1 cellular context compared by ENCODE assay signal in genomic region chr6:109687271-109687721, GRCh38.
A peak's percentile ranks its signal among the peaks of the same experiment; 100 is the strongest.
TF ChIP-seq lines count a peak whose summit lies in the region.

No MANE protein-coding gene starts in this region.

TF ChIP-seq in HCT116, 20 proteins besides CTCF, POLR2A, EP300 and RAD21:
- TF ChIP-seq REST (IDR thresholded peaks at IDR 0.05; ENCODE audit: low read depth) (no peak), CEBPB (IDR thresholded peaks at IDR 0.05; ENCODE audit: low read depth) (peak; percentile 70), SRF (IDR thresholded peaks at IDR 0.05; ENCODE audit: low read depth) (no peak), YY1 (IDR thresholded peaks at IDR 0.05; ENCODE audit: extremely low read depth, insufficient replicate concordance, low read depth, low read length) (no peak), FOSL1 (IDR thresholded peaks at IDR 0.05; ENCODE audit: low read depth) (peak; percentile 25; the same call in 1 of the 2 replicates), SIN3A (IDR thresholded peaks at IDR 0.05; ENCODE audit: low read depth) (no peak), MAX (IDR thresholded peaks at IDR 0.05) (no peak), ATF3 (IDR thresholded peaks at IDR 0.05) (no peak), TCF7L2 (IDR thresholded peaks at IDR 0.05; ENCODE audit: borderline replicate concordance, extremely low read depth, insufficient read depth, insufficient read length) (no peak), ELF1 (IDR thresholded peaks at IDR 0.05; ENCODE audit: borderline replicate concordance, low read depth) (no peak), CBX3 (IDR thresholded peaks at IDR 0.05; ENCODE audit: low read depth) (peak; percentile 19; the same call in 1 of the 2 replicates), POLR2AphosphoS5 (IDR thresholded peaks at IDR 0.05; ENCODE audit: low read depth, low read length) (no peak), SP1 (IDR thresholded peaks at IDR 0.05; ENCODE audit: low read depth) (0 out of 2 replicates have a peak, but pooled peaks have one; percentile 34), ZNF274 (IDR thresholded peaks at IDR 0.05; ENCODE audit: low read depth, low read length) (no peak), EGR1 (IDR thresholded peaks at IDR 0.05; ENCODE audit: low read depth) (peak; percentile 66), JUND (IDR thresholded peaks at IDR 0.05) (no peak; the same call in 1 of the 2 replicates), ZFX (IDR thresholded peaks at IDR 0.05) (no peak), EZH2 (IDR thresholded peaks at IDR 0.05) (no peak), EZH2phosphoT487 (IDR thresholded peaks at IDR 0.05; ENCODE audit: borderline replicate concordance) (no peak)
- TF ChIP-seq, protein P1, sequence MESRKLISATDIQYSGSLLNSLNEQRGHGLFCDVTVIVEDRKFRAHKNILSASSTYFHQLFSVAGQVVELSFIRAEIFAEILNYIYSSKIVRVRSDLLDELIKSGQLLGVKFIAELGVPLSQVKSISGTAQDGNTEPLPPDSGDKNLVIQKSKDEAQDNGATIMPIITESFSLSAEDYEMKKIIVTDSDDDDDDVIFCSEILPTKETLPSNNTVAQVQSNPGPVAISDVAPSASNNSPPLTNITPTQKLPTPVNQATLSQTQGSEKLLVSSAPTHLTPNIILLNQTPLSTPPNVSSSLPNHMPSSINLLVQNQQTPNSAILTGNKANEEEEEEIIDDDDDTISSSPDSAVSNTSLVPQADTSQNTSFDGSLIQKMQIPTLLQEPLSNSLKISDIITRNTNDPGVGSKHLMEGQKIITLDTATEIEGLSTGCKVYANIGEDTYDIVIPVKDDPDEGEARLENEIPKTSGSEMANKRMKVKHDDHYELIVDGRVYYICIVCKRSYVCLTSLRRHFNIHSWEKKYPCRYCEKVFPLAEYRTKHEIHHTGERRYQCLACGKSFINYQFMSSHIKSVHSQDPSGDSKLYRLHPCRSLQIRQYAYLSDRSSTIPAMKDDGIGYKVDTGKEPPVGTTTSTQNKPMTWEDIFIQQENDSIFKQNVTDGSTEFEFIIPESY (IDR thresholded peaks at IDR 0.05; ENCODE audit: extremely low read depth, insufficient replicate concordance, low read length): no peak
